1 cellular context compared by ENCODE assay signal in the genomic region with DNA sequence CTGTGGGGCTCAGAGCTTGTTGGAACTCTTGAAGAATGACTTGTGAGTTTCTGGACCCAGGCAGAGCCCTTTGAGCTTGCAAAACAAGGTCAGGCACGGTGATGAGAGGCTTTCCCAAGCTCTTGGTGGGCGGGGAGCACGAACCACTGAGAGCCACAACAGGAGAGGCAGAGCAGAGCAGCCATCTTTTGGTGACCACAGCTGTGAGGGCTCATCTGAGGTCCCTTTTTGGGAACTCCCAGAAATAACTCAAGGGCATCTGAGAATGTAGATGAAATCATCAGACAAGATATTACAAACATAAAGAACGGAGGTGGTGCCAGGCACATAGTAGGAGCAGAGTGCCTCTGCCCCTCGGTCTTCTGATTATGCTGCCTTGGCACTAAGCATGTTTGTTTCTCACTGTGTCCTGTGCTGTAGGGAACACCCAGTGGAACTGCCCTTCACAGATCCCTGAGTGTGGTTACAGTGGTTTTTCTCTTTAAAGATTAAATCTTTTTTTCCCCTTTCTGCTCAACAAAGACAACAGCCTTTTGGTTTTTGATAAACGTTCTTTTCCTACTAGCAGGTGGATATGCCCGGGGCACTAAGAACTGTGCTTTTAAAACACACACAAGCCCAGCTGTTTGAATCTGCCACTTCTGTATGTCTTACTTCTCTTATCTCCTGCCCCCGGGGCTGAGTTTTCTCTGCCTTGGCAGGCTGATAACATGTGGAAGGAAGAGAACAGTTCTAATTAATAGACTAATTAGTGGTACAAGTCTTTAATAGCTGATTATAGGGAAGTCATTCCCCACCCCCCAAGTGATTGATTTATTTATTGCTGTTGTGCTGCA.
TF ChIP-seq lines count a peak whose summit lies in the region.

No MANE protein-coding gene starts in this region.

TF ChIP-seq in SK-N-SH, 30 proteins besides CTCF, POLR2A, EP300 and RAD21 (continued from another document):
- TF ChIP-seq, protein P1, sequence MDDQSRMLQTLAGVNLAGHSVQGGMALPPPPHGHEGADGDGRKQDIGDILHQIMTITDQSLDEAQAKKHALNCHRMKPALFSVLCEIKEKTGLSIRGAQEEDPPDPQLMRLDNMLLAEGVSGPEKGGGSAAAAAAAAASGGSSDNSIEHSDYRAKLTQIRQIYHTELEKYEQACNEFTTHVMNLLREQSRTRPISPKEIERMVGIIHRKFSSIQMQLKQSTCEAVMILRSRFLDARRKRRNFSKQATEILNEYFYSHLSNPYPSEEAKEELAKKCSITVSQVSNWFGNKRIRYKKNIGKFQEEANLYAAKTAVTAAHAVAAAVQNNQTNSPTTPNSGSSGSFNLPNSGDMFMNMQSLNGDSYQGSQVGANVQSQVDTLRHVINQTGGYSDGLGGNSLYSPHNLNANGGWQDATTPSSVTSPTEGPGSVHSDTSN (IDR thresholded peaks at IDR 0.05) = no peak
